ENCODE assay signal across 28 cellular contexts in the genomic region with DNA sequence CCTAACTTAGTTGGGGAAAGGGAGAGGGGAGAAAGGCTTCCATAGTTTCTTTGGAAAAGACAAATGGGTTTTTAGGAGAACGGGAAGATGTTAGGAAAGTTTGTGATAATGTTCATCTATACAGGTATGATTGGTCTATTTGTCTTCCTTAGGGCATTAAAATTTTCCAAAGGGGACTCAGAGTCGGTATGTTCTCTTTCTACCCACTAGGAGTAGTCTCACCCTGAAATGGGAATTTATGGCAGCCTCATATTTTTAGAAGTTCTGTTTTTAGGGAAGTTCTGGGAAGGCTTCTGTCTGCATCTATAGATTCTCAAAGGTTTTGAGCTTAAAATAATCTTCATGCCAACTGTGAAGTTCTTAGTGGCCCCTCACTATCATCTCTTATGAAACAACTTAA.
"Had no signal": no experiment of that assay in that cellular context is flagged by ENCODE, and none has a peak within 500 bp of the region (broad histone marks: within the 10 kb centered on the region; RNA-seq: fewer than 3 reads in every experiment).

No MANE protein-coding gene starts in this region.

- H3K4me1 ChIP-seq: ascending aorta, body of pancreas had no signal

- H3K4me3 ChIP-seq: ascending aorta, body of pancreas had no signal

- H3K27me3 Mint-ChIP-seq: activated naive CD8-positive, alpha-beta T cell treated with anti-CD3 and anti-CD28 coated beads, Interleukin-2, amount 50 U/mL, for 24 hours; activated T-cell treated with anti-CD3 and anti-CD28 coated beads, Interleukin-2, amount 50 U/mL, for 24 hours; central memory CD8-positive, alpha-beta T cell; T-helper 17 cell had no signal

- H3K4me3 Mint-ChIP-seq: activated CD8-positive, alpha-beta T cell treated with anti-CD3 and anti-CD28 coated beads, Interleukin-2, amount 10 ng/mL, durations not matched to agents 7 days and 5 days; activated naive CD8-positive, alpha-beta T cell treated with anti-CD3 and anti-CD28 coated beads, Interleukin-2, amount 50 U/mL, for 24 hours; activated T-cell treated with anti-CD3 and anti-CD28 coated beads, Interleukin-2, amount 50 U/mL, for 24 hours; central memory CD8-positive, alpha-beta T cell; T-helper 17 cell had no signal

- H3K9me3 ChIP-seq: ascending aorta, body of pancreas had no signal

- H3K27ac ChIP-seq: ascending aorta, body of pancreas had no signal

- H3K36me3 Mint-ChIP-seq: activated naive CD4-positive, alpha-beta T cell treated with anti-CD3 and anti-CD28 coated beads, Interleukin-2, amount 50 U/mL, for 72 hours had no signal

- H3K27me3 ChIP-seq: ascending aorta, body of pancreas had no signal

- H3K27ac Mint-ChIP-seq: activated CD8-positive, alpha-beta T cell treated with anti-CD3 and anti-CD28 coated beads, Interleukin-2, amount 10 ng/mL, durations not matched to agents 7 days and 5 days; activated naive CD4-positive, alpha-beta T cell treated with anti-CD3 and anti-CD28 coated beads, Interleukin-2, amount 50 U/mL, for 72 hours; activated naive CD8-positive, alpha-beta T cell treated with anti-CD3 and anti-CD28 coated beads, Interleukin-2, amount 50 U/mL, for 24 hours; activated T-cell treated with anti-CD3 and anti-CD28 coated beads, Interleukin-2, amount 50 U/mL, for 24 hours; T-helper 17 cell had no signal

- ATAC-seq: activated CD8-positive, alpha-beta T cell treated with anti-CD3 and anti-CD28 coated beads, Interleukin-2, amount 10 ng/mL, durations not matched to agents 7 days and 5 days; activated naive CD4-positive, alpha-beta T cell treated with anti-CD3 and anti-CD28 coated beads, Interleukin-2, amount 50 U/mL, for 72 hours; activated naive CD8-positive, alpha-beta T cell treated with anti-CD3 and anti-CD28 coated beads, Interleukin-2, amount 50 U/mL, for 24 hours; body of pancreas; T-helper 17 cell had no signal

- DNase-seq: activated CD4-positive, alpha-beta T cell treated with anti-CD3 and anti-CD28 coated beads for 48 hours; activated CD4-positive, alpha-beta T cell treated with anti-CD3 and anti-CD28 coated beads, Interleukin-2, amount 50 U/mL, for 4 hours; activated CD4-positive, CD25-positive, alpha-beta regulatory T cell treated with anti-CD3 and anti-CD28 coated beads, Interleukin-2, amount 50 U/mL, for 72 hours; activated CD8-positive, alpha-beta memory T cell treated with anti-CD3 and anti-CD28 coated beads, Interleukin-2, amount 50 U/mL, for 48 hours; activated CD8-positive, alpha-beta T cell treated with anti-CD3 and anti-CD28 coated beads, Interleukin-2, amount 10 ng/mL, durations not matched to agents 7 days and 5 days; activated effector memory CD4-positive, alpha-beta T cell treated with anti-CD3 and anti-CD28 coated beads, Interleukin-2, amount 50 U/mL, for 16 hours; activated naive CD4-positive, alpha-beta T cell treated with Interleukin-2 at 50 U/mL for 16 hours; activated naive CD8-positive, alpha-beta T cell treated with anti-CD3 and anti-CD28 coated beads, Interleukin-2, amount 50 U/mL, for 24 hours; activated T-cell treated with anti-CD3 and anti-CD28 coated beads, Interleukin-2, amount 50 U/mL, for 24 hours; amniotic stem cell; body of pancreas; KG1; NCI-H1092; NCI-H1417 treated with DMSO at 0.1 percent for 48 hours; NCI-H1694; NCI-H2029; NCI-H2107; NCI-H2171 treated with DMSO at 0.1 percent for 48 hours; NCI-H226; NCI-H510A; NCI-H69; NK-92 treated with Interleukin-12 subunit alpha and Interleukin-12 subunit beta, amount 100 ng/mL, for 24 hours; SIG-M5; T-helper 17 cell; T-helper 9 cell had no signal

- H3K36me3 ChIP-seq: ascending aorta had no signal

- H3K4me1 Mint-ChIP-seq: activated naive CD8-positive, alpha-beta T cell treated with anti-CD3 and anti-CD28 coated beads, Interleukin-2, amount 50 U/mL, for 24 hours; central memory CD8-positive, alpha-beta T cell; T-helper 17 cell had no signal
